1 cellular context compared by ENCODE assay signal in genomic region chr6:135008072-135008940, GRCh38.
TF ChIP-seq lines count a peak whose summit lies in the region.

No MANE protein-coding gene starts in this region.

TF ChIP-seq in K562, 482 proteins besides CTCF, POLR2A, EP300 and RAD21 (continued from another document):
- TF ChIP-seq HBP1 (CRISPR knock-in tag; IDR thresholded peaks at IDR 0.05) = no peak
- TF ChIP-seq, protein P1, sequence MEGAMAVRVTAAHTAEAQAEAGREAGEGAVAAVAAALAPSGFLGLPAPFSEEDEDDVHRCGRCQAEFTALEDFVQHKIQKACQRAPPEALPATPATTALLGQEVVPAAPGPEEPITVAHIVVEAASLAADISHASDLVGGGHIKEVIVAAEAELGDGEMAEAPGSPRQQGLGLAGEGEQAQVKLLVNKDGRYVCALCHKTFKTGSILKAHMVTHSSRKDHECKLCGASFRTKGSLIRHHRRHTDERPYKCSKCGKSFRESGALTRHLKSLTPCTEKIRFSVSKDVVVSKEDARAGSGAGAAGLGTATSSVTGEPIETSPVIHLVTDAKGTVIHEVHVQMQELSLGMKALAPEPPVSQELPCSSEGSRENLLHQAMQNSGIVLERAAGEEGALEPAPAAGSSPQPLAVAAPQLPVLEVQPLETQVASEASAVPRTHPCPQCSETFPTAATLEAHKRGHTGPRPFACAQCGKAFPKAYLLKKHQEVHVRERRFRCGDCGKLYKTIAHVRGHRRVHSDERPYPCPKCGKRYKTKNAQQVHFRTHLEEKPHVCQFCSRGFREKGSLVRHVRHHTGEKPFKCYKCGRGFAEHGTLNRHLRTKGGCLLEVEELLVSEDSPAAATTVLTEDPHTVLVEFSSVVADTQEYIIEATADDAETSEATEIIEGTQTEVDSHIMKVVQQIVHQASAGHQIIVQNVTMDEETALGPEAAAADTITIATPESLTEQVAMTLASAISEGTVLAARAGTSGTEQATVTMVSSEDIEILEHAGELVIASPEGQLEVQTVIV (CRISPR knock-in tag; IDR thresholded peaks at IDR 0.05; ENCODE audit: borderline replicate concordance) = no peak
- no peak for TF ChIP-seq MEIS2 (IDR thresholded peaks at IDR 0.05; ENCODE audit: partially characterized antibody)
- no peak for TF ChIP-seq ESRRA (IDR thresholded peaks at IDR 0.05; ENCODE audit: borderline replicate concordance, low read depth)
- TF ChIP-seq, protein P2, sequence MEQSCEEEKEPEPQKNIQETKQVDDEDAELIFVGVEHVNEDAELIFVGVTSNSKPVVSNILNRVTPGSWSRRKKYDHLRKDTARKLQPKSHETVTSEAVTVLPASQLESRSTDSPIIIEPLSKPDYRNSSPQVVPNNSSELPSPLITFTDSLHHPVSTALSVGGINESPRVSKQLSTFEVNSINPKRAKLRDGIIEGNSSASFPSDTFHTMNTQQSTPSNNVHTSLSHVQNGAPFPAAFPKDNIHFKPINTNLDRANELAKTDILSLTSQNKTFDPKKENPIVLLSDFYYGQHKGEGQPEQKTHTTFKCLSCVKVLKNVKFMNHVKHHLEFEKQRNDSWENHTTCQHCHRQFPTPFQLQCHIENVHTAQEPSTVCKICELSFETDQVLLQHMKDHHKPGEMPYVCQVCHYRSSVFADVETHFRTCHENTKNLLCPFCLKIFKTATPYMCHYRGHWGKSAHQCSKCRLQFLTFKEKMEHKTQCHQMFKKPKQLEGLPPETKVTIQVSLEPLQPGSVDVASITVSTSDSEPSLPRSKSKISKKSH (CRISPR knock-in tag; IDR thresholded peaks at IDR 0.05) = no peak
- TF ChIP-seq NCOA1 (IDR thresholded peaks at IDR 0.05; ENCODE audit: low read depth) = no peak
- no peak for TF ChIP-seq RBM22 (IDR thresholded peaks at IDR 0.05; ENCODE audit: low read depth, low read length, poor library complexity, severe bottlenecking)
- no peak for TF ChIP-seq LCOR (CRISPR knock-in tag; IDR thresholded peaks at IDR 0.05)
- TF ChIP-seq YBX1 (IDR thresholded peaks at IDR 0.05) = no peak
